ENCODE assay signal across 1 cellular context in genomic region chr6:13407368-13407708, GRCh38.
TF ChIP-seq lines count a peak whose summit lies in the region.

No MANE protein-coding gene starts in this region.

TF ChIP-seq in K562, 482 proteins besides CTCF, POLR2A, EP300 and RAD21 (continued from another document):
- TF ChIP-seq CLOCK (CRISPR knock-in tag; IDR thresholded peaks at IDR 0.05; ENCODE audit: borderline replicate concordance) (no peak), ZNF589 (CRISPR knock-in tag; IDR thresholded peaks at IDR 0.05; ENCODE audit: low read depth) (peak; percentile 68; the same call in 1 of the 2 replicates), ZKSCAN8 (CRISPR knock-in tag; IDR thresholded peaks at IDR 0.05) (peak; percentile 20; the same call in 1 of the 2 replicates), NFRKB (IDR thresholded peaks at IDR 0.05; ENCODE audit: low read depth) (0 out of 2 replicates have a peak, but pooled peaks have one; percentile 0), ZBTB8A (IDR thresholded peaks at IDR 0.05; ENCODE audit: partially characterized antibody) (no peak), TOE1 (IDR thresholded peaks at IDR 0.05; ENCODE audit: borderline replicate concordance) (no peak), TOE1 (CRISPR knock-in tag; IDR thresholded peaks at IDR 0.05; ENCODE audit: borderline replicate concordance, low read depth) (no peak), KAT7 (CRISPR knock-in tag; IDR thresholded peaks at IDR 0.05; ENCODE audit: borderline replicate concordance) (0 out of 2 replicates have a peak, but pooled peaks have one; percentile 35), GABPB1 (CRISPR knock-in tag; IDR thresholded peaks at IDR 0.05) (peak; percentile 26; the same call in 1 of the 2 replicates), GABPA (tag; conservative IDR thresholded peaks at IDR 0.05; ENCODE audit: low read depth) (peak; percentile 10; the same call in 1 of the 2 replicates), PURB (CRISPR knock-in tag; IDR thresholded peaks at IDR 0.05; ENCODE audit: low read depth) (no peak), RCOR1 (IDR thresholded peaks at IDR 0.05; ENCODE audit: borderline replicate concordance in 1 of 2, low read depth in 2 of 2, low read length in 2 of 2) (no peak), CBX8 (IDR thresholded peaks at IDR 0.05; ENCODE audit: borderline replicate concordance, extremely low read depth, low read depth, low read length, poor library complexity, severe bottlenecking) (no peak)
